ENCODE assay signal across 8 cellular contexts in the genomic region with DNA sequence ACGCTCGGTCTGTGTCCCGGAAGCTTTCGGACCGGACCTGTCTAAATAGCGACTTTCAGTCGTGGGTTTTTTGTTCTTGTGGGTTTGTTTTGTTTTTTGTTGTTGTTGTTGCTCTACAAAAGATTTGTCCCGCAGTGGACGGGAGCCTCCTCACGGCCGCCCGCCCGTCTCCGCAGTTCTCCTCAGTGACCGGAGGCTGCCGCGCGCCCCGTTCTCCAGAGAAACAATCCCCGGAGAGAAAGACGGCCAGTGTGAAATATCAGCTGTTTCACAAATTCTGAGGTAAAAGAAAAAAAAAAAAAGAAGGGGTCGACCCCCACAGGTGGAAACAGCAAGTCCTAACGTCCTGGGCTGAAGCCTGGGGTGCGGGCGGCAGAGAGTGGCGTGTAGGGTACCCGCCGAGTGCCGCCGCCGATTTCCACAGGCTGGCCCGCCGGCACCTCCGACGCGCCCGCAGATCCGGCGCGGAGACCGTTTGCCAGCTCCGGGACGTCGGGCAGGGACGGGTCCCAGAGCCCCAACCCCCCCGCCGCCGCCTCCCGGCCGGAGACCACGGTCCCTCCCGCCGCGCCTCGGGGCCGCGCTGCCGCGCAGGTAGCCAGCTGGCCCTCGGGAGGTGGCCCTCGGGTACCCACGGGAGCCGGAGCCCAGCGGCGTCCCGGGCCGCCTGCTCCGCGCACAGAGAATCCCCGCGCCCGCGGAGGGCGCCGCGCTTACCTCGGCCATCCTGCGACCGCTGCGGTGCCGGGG.
DNase-seq lines count a peak whose midpoint lies in the region; ATAC-seq and TF ChIP-seq lines count a peak whose summit lies in the region.

No MANE protein-coding gene starts in this region.

- H3K9me3 ChIP-seq in subcutaneous abdominal adipose tissue (ENCODE audit: control insufficient read depth in 5 of 5, low read length in 5 of 5), result no peaks in the 10 kb centered on the region

- peak overlapping the region in 2 of 5 donors; percentile 23 to 52 for H3K9ac ChIP-seq in subcutaneous abdominal adipose tissue (ENCODE audit: low read length in 5 of 5)

- H3K36me3 ChIP-seq in subcutaneous abdominal adipose tissue (ENCODE audit: control insufficient read depth in 5 of 5, insufficient read depth in 5 of 5, low read length in 5 of 5), result no peaks in the 10 kb centered on the region

- peaks cover 10 to 51% (median 38%) of the 10 kb centered on the region in 5 donors for H3K27me3 ChIP-seq in subcutaneous abdominal adipose tissue (ENCODE audit: control insufficient read depth in 5 of 5, insufficient read depth in 4 of 5, low read length in 5 of 5)

- H3K4me3 ChIP-seq in astrocyte of the spinal cord (ENCODE audit: low read depth, low read length) (peak overlapping the region; percentile 55), subcutaneous abdominal adipose tissue (ENCODE audit: low read depth in 1 of 5, low read length in 5 of 5) (peak overlapping the region in 4 of 5 donors; percentile 63 to 69 (median 63))

- H3K27ac ChIP-seq in subcutaneous abdominal adipose tissue (ENCODE audit: low read depth, low read length), result no peak overlapping the region

- no peak for ATAC-seq in GM18520 (IDR thresholded peaks at IDR 0.05; ENCODE audit: unreplicated experiment)

- DNase-seq in NCI-H748 (lab: John Stamatoyannopoulos, UW; ENCODE audit: unreplicated experiment), result peak; percentile 19
- DNase-seq in NCI-H748 treated with DMSO at 0.1 percent for 48 hours (lab: John Stamatoyannopoulos, UW), result no peak
- peak; percentile 53 for DNase-seq in astrocyte of the spinal cord (ENCODE audit: low read depth, low spot score)
- peak; percentile 20 for DNase-seq in iPS-NIHi7 (ENCODE audit: extremely low spot score)
- DNase-seq in cortex of kidney (lab: John Stamatoyannopoulos, UW), result no peak
- no peak for DNase-seq in GOT3 (lab: John Stamatoyannopoulos, UW)

- in situ Hi-C loops in astrocyte of the spinal cord (cut with HindIII; ENCODE audit: low sequenced_read_pairs), result no loop called here

- no peak for TF ChIP-seq CTCF in astrocyte of the spinal cord (IDR thresholded peaks at IDR 0.05; ENCODE audit: low read depth, low read length)

- peaks cover 0 to 19% (median 9%) of the 10 kb centered on the region in 5 donors for H3K4me1 ChIP-seq in subcutaneous abdominal adipose tissue (ENCODE audit: control insufficient read depth in 5 of 5, insufficient read depth in 5 of 5, low read length in 5 of 5)

Comparison
In these comparisons a context has a peak if more than half of its experiments do, and no peak if none do; other contexts are left out.
1. DNase-seq: peak in NCI-H748 (single experiment), astrocyte of the spinal cord (single experiment) and iPS-NIHi7 (single experiment); none in NCI-H748 treated with DMSO at 0.1 percent for 48 hours (single experiment), cortex of kidney (single experiment) and GOT3 (single experiment).